1 cellular context compared by ENCODE assay signal in the genomic region with DNA sequence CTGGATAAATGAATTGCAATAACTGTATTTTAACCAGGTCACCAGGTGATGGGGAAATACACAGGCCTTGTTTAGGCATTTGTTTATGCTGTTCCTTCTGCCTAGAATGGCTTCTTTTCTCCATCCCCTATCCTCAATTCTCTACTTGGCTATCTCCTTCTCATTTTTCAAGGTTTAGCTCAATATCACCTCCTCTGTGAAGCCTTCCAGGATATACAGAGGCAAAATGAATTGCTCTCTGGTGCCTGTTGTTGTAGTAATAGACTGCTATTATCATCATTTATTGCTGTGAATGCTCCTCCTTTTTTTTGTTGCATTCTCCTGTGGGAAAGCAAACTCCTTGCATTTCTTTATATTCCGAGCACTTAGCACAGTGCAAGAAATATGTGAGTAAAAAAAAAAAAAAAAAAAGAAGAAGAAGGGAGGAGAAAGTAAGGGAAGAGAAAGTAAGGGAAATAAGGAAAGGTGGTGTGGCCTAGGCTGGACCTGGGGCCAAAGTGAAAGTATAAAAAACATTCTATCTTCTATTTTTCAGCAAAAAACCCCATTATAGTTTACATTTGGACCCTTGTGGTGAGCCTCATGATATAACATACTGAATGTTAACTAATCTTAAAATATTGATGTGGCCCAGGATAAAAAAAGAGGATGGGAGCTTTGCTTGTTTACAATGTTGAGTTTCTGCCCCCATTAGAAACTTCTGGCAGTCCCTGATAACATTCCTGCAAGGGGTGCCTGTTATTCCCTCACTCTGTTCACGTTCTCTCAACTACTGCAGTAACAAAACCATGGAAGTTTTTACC.
TF ChIP-seq lines count a peak whose summit lies in the region.

No MANE protein-coding gene starts in this region.

TF ChIP-seq in K562, 482 proteins besides CTCF, POLR2A, EP300 and RAD21 (continued from another document and continues in another):
- TF ChIP-seq, protein P1, sequence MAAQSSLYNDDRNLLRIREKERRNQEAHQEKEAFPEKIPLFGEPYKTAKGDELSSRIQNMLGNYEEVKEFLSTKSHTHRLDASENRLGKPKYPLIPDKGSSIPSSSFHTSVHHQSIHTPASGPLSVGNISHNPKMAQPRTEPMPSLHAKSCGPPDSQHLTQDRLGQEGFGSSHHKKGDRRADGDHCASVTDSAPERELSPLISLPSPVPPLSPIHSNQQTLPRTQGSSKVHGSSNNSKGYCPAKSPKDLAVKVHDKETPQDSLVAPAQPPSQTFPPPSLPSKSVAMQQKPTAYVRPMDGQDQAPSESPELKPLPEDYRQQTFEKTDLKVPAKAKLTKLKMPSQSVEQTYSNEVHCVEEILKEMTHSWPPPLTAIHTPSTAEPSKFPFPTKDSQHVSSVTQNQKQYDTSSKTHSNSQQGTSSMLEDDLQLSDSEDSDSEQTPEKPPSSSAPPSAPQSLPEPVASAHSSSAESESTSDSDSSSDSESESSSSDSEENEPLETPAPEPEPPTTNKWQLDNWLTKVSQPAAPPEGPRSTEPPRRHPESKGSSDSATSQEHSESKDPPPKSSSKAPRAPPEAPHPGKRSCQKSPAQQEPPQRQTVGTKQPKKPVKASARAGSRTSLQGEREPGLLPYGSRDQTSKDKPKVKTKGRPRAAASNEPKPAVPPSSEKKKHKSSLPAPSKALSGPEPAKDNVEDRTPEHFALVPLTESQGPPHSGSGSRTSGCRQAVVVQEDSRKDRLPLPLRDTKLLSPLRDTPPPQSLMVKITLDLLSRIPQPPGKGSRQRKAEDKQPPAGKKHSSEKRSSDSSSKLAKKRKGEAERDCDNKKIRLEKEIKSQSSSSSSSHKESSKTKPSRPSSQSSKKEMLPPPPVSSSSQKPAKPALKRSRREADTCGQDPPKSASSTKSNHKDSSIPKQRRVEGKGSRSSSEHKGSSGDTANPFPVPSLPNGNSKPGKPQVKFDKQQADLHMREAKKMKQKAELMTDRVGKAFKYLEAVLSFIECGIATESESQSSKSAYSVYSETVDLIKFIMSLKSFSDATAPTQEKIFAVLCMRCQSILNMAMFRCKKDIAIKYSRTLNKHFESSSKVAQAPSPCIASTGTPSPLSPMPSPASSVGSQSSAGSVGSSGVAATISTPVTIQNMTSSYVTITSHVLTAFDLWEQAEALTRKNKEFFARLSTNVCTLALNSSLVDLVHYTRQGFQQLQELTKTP (IDR thresholded peaks at IDR 0.05; ENCODE audit: low read depth in 1 of 2, partially characterized antibody in 2 of 2), result no peak
- TF ChIP-seq ZBTB17 (CRISPR knock-in tag; IDR thresholded peaks at IDR 0.05) (no peak), POLR2H (tag; IDR thresholded peaks at IDR 0.05; ENCODE audit: low read depth) (no peak), TEAD1 (CRISPR knock-in tag; IDR thresholded peaks at IDR 0.05) (peak in 1 of 2 experiments; percentile 53; a peak in 1 of 4 replicates), ZEB2 (IDR thresholded peaks at IDR 0.05) (no peak), SRF (CRISPR knock-in tag; IDR thresholded peaks at IDR 0.05) (no peak), ZNF79 (CRISPR knock-in tag; IDR thresholded peaks at IDR 0.05; ENCODE audit: low read depth) (no peak), ZSCAN29 (IDR thresholded peaks at IDR 0.05) (no peak), PML (IDR thresholded peaks at IDR 0.05; ENCODE audit: low read length) (peak; percentile 35; the same call in 1 of the 2 replicates), HSF4 (CRISPR knock-in tag; IDR thresholded peaks at IDR 0.05; ENCODE audit: borderline replicate concordance) (no peak), RFX1 (IDR thresholded peaks at IDR 0.05) (no peak), ZNF507 (tag; conservative IDR thresholded peaks at IDR 0.05) (no peak), FOXA3 (CRISPR knock-in tag; conservative IDR thresholded peaks at IDR 0.05 in 1 of 2, IDR thresholded peaks at IDR 0.05 in 1 of 2) (peak in 1 of 2 experiments; percentile 82; a peak in 2 of 4 replicates), ELF2 (CRISPR knock-in tag; IDR thresholded peaks at IDR 0.05) (no peak), TEAD4 (IDR thresholded peaks at IDR 0.05; ENCODE audit: low read length) (peak; percentile 93), TEAD4 (CRISPR knock-in tag; IDR thresholded peaks at IDR 0.05; ENCODE audit: borderline replicate concordance) (no peak), E2F3 (CRISPR knock-in tag; IDR thresholded peaks at IDR 0.05) (no peak), TAF15 (IDR thresholded peaks at IDR 0.05; ENCODE audit: low read depth, low read length) (no peak), MTF1 (CRISPR knock-in tag; IDR thresholded peaks at IDR 0.05; ENCODE audit: borderline replicate concordance) (no peak), MAFG (tag; conservative IDR thresholded peaks at IDR 0.05) (no peak), FOXM1 (IDR thresholded peaks at IDR 0.05; ENCODE audit: low read depth) (peak; percentile 39; the same call in 1 of the 2 replicates), FOXM1 (CRISPR knock-in tag; IDR thresholded peaks at IDR 0.05; ENCODE audit: low read depth) (no peak), SOX6 (IDR thresholded peaks at IDR 0.05) (peak; percentile 69), MTA2 (IDR thresholded peaks at IDR 0.05; ENCODE audit: low read depth) (peak; percentile 63), EZH2 (IDR thresholded peaks at IDR 0.05; ENCODE audit: borderline replicate concordance, low read depth, low read length) (no peak), ZNF311 (CRISPR knock-in tag; IDR thresholded peaks at IDR 0.05) (no peak), SNIP1 (IDR thresholded peaks at IDR 0.05; ENCODE audit: low read depth) (no peak), SIX5 (IDR thresholded peaks at IDR 0.05; ENCODE audit: borderline replicate concordance in 1 of 2, insufficient read depth in 1 of 2, low read depth in 1 of 2, low read length in 2 of 2) (no peak), ZFPM2 (CRISPR knock-in tag; IDR thresholded peaks at IDR 0.05) (no peak), ETV6 (IDR thresholded peaks at IDR 0.05; ENCODE audit: borderline replicate concordance in 1 of 2, low read depth in 2 of 2, low read length in 1 of 2) (no peak), ETV6 (CRISPR knock-in tag; IDR thresholded peaks at IDR 0.05; ENCODE audit: borderline replicate concordance) (no peak)
- TF ChIP-seq, protein P2, sequence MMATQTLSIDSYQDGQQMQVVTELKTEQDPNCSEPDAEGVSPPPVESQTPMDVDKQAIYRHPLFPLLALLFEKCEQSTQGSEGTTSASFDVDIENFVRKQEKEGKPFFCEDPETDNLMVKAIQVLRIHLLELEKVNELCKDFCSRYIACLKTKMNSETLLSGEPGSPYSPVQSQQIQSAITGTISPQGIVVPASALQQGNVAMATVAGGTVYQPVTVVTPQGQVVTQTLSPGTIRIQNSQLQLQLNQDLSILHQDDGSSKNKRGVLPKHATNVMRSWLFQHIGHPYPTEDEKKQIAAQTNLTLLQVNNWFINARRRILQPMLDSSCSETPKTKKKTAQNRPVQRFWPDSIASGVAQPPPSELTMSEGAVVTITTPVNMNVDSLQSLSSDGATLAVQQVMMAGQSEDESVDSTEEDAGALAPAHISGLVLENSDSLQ (IDR thresholded peaks at IDR 0.05), result peak; percentile 13; the same call in 1 of the 2 replicates
- TF ChIP-seq, protein P3, sequence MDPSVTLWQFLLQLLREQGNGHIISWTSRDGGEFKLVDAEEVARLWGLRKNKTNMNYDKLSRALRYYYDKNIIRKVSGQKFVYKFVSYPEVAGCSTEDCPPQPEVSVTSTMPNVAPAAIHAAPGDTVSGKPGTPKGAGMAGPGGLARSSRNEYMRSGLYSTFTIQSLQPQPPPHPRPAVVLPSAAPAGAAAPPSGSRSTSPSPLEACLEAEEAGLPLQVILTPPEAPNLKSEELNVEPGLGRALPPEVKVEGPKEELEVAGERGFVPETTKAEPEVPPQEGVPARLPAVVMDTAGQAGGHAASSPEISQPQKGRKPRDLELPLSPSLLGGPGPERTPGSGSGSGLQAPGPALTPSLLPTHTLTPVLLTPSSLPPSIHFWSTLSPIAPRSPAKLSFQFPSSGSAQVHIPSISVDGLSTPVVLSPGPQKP (CRISPR knock-in tag; IDR thresholded peaks at IDR 0.05), result no peak
- TF ChIP-seq, protein P4, sequence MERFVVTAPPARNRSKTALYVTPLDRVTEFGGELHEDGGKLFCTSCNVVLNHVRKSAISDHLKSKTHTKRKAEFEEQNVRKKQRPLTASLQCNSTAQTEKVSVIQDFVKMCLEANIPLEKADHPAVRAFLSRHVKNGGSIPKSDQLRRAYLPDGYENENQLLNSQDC (CRISPR knock-in tag; IDR thresholded peaks at IDR 0.05), result no peak
- TF ChIP-seq, protein P5, sequence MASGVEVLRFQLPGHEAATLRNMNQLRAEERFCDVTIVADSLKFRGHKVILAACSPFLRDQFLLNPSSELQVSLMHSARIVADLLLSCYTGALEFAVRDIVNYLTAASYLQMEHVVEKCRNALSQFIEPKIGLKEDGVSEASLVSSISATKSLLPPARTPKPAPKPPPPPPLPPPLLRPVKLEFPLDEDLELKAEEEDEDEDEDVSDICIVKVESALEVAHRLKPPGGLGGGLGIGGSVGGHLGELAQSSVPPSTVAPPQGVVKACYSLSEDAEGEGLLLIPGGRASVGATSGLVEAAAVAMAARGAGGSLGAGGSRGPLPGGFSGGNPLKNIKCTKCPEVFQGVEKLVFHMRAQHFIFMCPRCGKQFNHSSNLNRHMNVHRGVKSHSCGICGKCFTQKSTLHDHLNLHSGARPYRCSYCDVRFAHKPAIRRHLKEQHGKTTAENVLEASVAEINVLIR (CRISPR knock-in tag; IDR thresholded peaks at IDR 0.05), result no peak
- TF ChIP-seq, protein P6, sequence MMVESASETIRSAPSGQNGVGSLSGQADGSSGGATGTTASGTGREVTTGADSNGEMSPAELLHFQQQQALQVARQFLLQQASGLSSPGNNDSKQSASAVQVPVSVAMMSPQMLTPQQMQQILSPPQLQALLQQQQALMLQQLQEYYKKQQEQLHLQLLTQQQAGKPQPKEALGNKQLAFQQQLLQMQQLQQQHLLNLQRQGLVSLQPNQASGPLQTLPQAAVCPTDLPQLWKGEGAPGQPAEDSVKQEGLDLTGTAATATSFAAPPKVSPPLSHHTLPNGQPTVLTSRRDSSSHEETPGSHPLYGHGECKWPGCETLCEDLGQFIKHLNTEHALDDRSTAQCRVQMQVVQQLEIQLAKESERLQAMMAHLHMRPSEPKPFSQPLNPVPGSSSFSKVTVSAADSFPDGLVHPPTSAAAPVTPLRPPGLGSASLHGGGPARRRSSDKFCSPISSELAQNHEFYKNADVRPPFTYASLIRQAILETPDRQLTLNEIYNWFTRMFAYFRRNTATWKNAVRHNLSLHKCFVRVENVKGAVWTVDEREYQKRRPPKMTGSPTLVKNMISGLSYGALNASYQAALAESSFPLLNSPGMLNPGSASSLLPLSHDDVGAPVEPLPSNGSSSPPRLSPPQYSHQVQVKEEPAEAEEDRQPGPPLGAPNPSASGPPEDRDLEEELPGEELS (CRISPR knock-in tag; IDR thresholded peaks at IDR 0.05; ENCODE audit: borderline replicate concordance), result no peak
- TF ChIP-seq, protein P7, sequence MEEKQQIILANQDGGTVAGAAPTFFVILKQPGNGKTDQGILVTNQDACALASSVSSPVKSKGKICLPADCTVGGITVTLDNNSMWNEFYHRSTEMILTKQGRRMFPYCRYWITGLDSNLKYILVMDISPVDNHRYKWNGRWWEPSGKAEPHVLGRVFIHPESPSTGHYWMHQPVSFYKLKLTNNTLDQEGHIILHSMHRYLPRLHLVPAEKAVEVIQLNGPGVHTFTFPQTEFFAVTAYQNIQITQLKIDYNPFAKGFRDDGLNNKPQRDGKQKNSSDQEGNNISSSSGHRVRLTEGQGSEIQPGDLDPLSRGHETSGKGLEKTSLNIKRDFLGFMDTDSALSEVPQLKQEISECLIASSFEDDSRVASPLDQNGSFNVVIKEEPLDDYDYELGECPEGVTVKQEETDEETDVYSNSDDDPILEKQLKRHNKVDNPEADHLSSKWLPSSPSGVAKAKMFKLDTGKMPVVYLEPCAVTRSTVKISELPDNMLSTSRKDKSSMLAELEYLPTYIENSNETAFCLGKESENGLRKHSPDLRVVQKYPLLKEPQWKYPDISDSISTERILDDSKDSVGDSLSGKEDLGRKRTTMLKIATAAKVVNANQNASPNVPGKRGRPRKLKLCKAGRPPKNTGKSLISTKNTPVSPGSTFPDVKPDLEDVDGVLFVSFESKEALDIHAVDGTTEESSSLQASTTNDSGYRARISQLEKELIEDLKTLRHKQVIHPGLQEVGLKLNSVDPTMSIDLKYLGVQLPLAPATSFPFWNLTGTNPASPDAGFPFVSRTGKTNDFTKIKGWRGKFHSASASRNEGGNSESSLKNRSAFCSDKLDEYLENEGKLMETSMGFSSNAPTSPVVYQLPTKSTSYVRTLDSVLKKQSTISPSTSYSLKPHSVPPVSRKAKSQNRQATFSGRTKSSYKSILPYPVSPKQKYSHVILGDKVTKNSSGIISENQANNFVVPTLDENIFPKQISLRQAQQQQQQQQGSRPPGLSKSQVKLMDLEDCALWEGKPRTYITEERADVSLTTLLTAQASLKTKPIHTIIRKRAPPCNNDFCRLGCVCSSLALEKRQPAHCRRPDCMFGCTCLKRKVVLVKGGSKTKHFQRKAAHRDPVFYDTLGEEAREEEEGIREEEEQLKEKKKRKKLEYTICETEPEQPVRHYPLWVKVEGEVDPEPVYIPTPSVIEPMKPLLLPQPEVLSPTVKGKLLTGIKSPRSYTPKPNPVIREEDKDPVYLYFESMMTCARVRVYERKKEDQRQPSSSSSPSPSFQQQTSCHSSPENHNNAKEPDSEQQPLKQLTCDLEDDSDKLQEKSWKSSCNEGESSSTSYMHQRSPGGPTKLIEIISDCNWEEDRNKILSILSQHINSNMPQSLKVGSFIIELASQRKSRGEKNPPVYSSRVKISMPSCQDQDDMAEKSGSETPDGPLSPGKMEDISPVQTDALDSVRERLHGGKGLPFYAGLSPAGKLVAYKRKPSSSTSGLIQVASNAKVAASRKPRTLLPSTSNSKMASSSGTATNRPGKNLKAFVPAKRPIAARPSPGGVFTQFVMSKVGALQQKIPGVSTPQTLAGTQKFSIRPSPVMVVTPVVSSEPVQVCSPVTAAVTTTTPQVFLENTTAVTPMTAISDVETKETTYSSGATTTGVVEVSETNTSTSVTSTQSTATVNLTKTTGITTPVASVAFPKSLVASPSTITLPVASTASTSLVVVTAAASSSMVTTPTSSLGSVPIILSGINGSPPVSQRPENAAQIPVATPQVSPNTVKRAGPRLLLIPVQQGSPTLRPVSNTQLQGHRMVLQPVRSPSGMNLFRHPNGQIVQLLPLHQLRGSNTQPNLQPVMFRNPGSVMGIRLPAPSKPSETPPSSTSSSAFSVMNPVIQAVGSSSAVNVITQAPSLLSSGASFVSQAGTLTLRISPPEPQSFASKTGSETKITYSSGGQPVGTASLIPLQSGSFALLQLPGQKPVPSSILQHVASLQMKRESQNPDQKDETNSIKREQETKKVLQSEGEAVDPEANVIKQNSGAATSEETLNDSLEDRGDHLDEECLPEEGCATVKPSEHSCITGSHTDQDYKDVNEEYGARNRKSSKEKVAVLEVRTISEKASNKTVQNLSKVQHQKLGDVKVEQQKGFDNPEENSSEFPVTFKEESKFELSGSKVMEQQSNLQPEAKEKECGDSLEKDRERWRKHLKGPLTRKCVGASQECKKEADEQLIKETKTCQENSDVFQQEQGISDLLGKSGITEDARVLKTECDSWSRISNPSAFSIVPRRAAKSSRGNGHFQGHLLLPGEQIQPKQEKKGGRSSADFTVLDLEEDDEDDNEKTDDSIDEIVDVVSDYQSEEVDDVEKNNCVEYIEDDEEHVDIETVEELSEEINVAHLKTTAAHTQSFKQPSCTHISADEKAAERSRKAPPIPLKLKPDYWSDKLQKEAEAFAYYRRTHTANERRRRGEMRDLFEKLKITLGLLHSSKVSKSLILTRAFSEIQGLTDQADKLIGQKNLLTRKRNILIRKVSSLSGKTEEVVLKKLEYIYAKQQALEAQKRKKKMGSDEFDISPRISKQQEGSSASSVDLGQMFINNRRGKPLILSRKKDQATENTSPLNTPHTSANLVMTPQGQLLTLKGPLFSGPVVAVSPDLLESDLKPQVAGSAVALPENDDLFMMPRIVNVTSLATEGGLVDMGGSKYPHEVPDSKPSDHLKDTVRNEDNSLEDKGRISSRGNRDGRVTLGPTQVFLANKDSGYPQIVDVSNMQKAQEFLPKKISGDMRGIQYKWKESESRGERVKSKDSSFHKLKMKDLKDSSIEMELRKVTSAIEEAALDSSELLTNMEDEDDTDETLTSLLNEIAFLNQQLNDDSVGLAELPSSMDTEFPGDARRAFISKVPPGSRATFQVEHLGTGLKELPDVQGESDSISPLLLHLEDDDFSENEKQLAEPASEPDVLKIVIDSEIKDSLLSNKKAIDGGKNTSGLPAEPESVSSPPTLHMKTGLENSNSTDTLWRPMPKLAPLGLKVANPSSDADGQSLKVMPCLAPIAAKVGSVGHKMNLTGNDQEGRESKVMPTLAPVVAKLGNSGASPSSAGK (IDR thresholded peaks at IDR 0.05), result no peak
